ENCODE assay signal across 11 cellular contexts in genomic region chr19:37977992-37978391, GRCh38.
A peak's percentile ranks its signal among the peaks of the same experiment; 100 is the strongest.
DNase-seq lines count a peak whose midpoint lies in the region; ATAC-seq, FAIRE-seq and TF ChIP-seq lines count a peak whose summit lies in the region.
"Had no signal": no experiment of that assay in that cellular context is flagged by ENCODE, and none has a peak within 500 bp of the region (broad histone marks: within the 10 kb centered on the region; RNA-seq: fewer than 3 reads in every experiment).

No MANE protein-coding gene starts in this region.

- TF ChIP-seq CTCF in Caco-2 (IDR thresholded peaks at IDR 0.05; ENCODE audit: insufficient read depth in 1 of 2, low read depth in 1 of 2, low read length in 1 of 2, severe bottlenecking in 1 of 2, unreplicated experiment in 1 of 2), result no peak
- no peak for TF ChIP-seq CTCF in fibroblast of lung (conservative IDR thresholded peaks at IDR 0.05 in 1 of 2, IDR thresholded peaks at IDR 0.05 in 1 of 2; ENCODE audit: low read depth in 1 of 2, low read length in 2 of 2)
- no peak for TF ChIP-seq CTCF in osteoblast (IDR thresholded peaks at IDR 0.05; ENCODE audit: extremely low read depth, low read depth, low read length)
- TF ChIP-seq CTCF in GM10266 (IDR thresholded peaks at IDR 0.05; ENCODE audit: control insufficient read depth, insufficient read depth, low read depth, missing control alignments), result no peak

- H3K4me1 Mint-ChIP-seq in Caco-2 (ENCODE audit: low read depth, unreplicated experiment), result peaks cover 23% of the 10 kb centered on the region

- H3K27me3 ChIP-seq in Caco-2 (replicated peaks; ENCODE audit: control insufficient read depth, insufficient read depth, low read length) (no peaks in the 10 kb centered on the region), fibroblast of lung (ENCODE audit: control insufficient read depth, insufficient read depth, low read length) (no peaks in the 10 kb centered on the region), osteoblast (ENCODE audit: insufficient read depth, low read length) (no peaks in the 10 kb centered on the region)

- POLR2A ChIA-PET in Caco-2 (lab: Charles Lee), result no interaction called here

- H3K36me3 ChIP-seq in Caco-2 (ENCODE audit: control insufficient read depth, insufficient read depth, low read length) (no peaks in the 10 kb centered on the region; the same call in none of the 2 replicates), fibroblast of lung (ENCODE audit: control insufficient read depth, insufficient read depth, low read length) (no peaks in the 10 kb centered on the region), osteoblast (ENCODE audit: insufficient read depth, low read length) (no peaks in the 10 kb centered on the region)

- CTCF ChIA-PET in Caco-2 (lab: Charles Lee), result no interaction called here

- intact Hi-C loops in Caco-2 (cut with micrococcal nuclease; ENCODE audit: unreplicated experiment), result no loop called here

- H3K9me3 Mint-ChIP-seq in Caco-2 (ENCODE audit: unreplicated experiment), result no peaks in the 10 kb centered on the region
- H3K9me3 Mint-ChIP-seq: CD4-positive, CD25-positive, alpha-beta regulatory T cell had no signal

- no peak for DNase-seq in Caco-2
- peak; percentile 80 for DNase-seq in RCC 7860 (ENCODE audit: low spot score)
- peak; percentile 61 to 98 for DNase-seq in fibroblast of lung (ENCODE audit: low read depth in 2 of 2)
- DNase-seq in osteoblast (ENCODE audit: insufficient read length, low spot score, missing footprints), result no peak
- DNase-seq in GM10266 (ENCODE audit: extremely low spot score), result no peak
- no peak for DNase-seq in activated CD4-positive, CD25-positive, alpha-beta regulatory T cell (lab: John Stamatoyannopoulos, UW)
- DNase-seq: CD4-positive, CD25-positive, alpha-beta regulatory T cell; H9; NCI-H2081 had no signal

- H3K4me3 ChIP-seq in Caco-2 (ENCODE audit: low read depth, low read length), result no peak overlapping the region
- H3K4me3 ChIP-seq in fibroblast of lung (replicated peaks in 1 of 4; ENCODE audit: control extremely low read depth in 1 of 4, insufficient read depth in 1 of 4, low read depth in 3 of 4, low read length in 4 of 4), result no peak overlapping the region
- H3K4me3 ChIP-seq in osteoblast (ENCODE audit: insufficient read depth, low read length), result no peak overlapping the region

- H3K79me2 ChIP-seq in fibroblast of lung (ENCODE audit: control insufficient read depth, insufficient read depth, low read length) (peaks cover 8% of the 10 kb centered on the region), osteoblast (ENCODE audit: insufficient read depth, low read length) (peaks cover 95% of the 10 kb centered on the region)

- no peak overlapping the region for H3K4me2 ChIP-seq in fibroblast of lung (ENCODE audit: extremely low read depth, insufficient read depth, low read length)
- H3K4me2 ChIP-seq in osteoblast (ENCODE audit: insufficient read depth, low read length), result no peak overlapping the region

- no peak for FAIRE-seq in RCC 7860 (lab: Jason Lieb, UNC)

- H4K20me1 ChIP-seq in fibroblast of lung (ENCODE audit: control insufficient read depth, extremely low read depth, insufficient read depth, low read length) (no peaks in the 10 kb centered on the region), osteoblast (ENCODE audit: insufficient read depth, low read length) (peaks cover 5% of the 10 kb centered on the region)

- H3K9me3 ChIP-seq in Caco-2 (no peaks in the 10 kb centered on the region), fibroblast of lung (ENCODE audit: control insufficient read depth, insufficient read depth, low read depth, low read length) (no peaks in the 10 kb centered on the region), osteoblast (ENCODE audit: low read depth, low read length) (no peaks in the 10 kb centered on the region)

- BruUV-seq in Caco-2 (replicated peaks; lab: Mats Ljungman, UMichigan), result no TSS peak

- H3K36me3 Mint-ChIP-seq in Caco-2 (ENCODE audit: insufficient read depth, unreplicated experiment), result peaks cover 63% of the 10 kb centered on the region

- H3K4me3 Mint-ChIP-seq in Caco-2 (ENCODE audit: unreplicated experiment), result no peak overlapping the region
- H3K4me3 Mint-ChIP-seq: CD4-positive, CD25-positive, alpha-beta regulatory T cell; H9 had no signal

- H3K4me1 ChIP-seq in Caco-2 (peaks cover 49% of the 10 kb centered on the region), fibroblast of lung (ENCODE audit: control insufficient read depth, extremely low read depth, insufficient read depth, low read length) (peaks cover 2% of the 10 kb centered on the region), osteoblast (ENCODE audit: insufficient read depth, low read length) (peaks cover 17% of the 10 kb centered on the region)

- H3K27me3 Mint-ChIP-seq in Caco-2 (ENCODE audit: insufficient read depth, unreplicated experiment), result no peaks in the 10 kb centered on the region
- H3K27me3 Mint-ChIP-seq: CD4-positive, CD25-positive, alpha-beta regulatory T cell had no signal

- H3K27ac ChIP-seq in fibroblast of lung (ENCODE audit: insufficient read depth, low read length), result peak overlapping the region; percentile 56
- peak overlapping the region; percentile 77 for H3K27ac ChIP-seq in osteoblast (ENCODE audit: low read depth, low read length)

- no peak for ATAC-seq in HG03457 (IDR thresholded peaks at IDR 0.05; ENCODE audit: unreplicated experiment)
- no peak for ATAC-seq in GM19467 (IDR thresholded peaks at IDR 0.05; ENCODE audit: unreplicated experiment)

- no peak overlapping the region for H3K9ac ChIP-seq in fibroblast of lung (ENCODE audit: insufficient read depth, low read length)

- peak overlapping the region; percentile 35 for H3K27ac Mint-ChIP-seq in Caco-2 (ENCODE audit: unreplicated experiment)

- no peak overlapping the region for H2AFZ ChIP-seq in fibroblast of lung (ENCODE audit: low read length)
- no peak overlapping the region for H2AFZ ChIP-seq in osteoblast (ENCODE audit: low read length)

Comparison
In these comparisons a context has a peak if more than half of its experiments do, and no peak if none do; other contexts are left out.
1. DNase-seq: peak in RCC 7860 (single experiment) and fibroblast of lung (2 of 2); none in Caco-2 (0 of 2), osteoblast (single experiment), GM10266 (single experiment) and activated CD4-positive, CD25-positive, alpha-beta regulatory T cell (0 of 4).